Comparison of ENCODE assay signal across 8 cellular contexts in genomic region chr3:177589921-177590336, GRCh38.
DNase-seq lines count a peak whose midpoint lies in the region; ATAC-seq and TF ChIP-seq lines count a peak whose summit lies in the region.

No MANE protein-coding gene starts in this region.

- ATAC-seq in GM21515 (IDR thresholded peaks at IDR 0.05; ENCODE audit: unreplicated experiment): peak; percentile 71

- no peaks in the 10 kb centered on the region for H3K36me3 ChIP-seq in kidney epithelial cell (ENCODE audit: control insufficient read depth, insufficient read depth, low read length)

- POLR2A ChIA-PET in HEK293T (lab: Yijun Ruan, JAX): no interaction called here

- no peaks in the 10 kb centered on the region for H3K27me3 ChIP-seq in kidney epithelial cell (ENCODE audit: control insufficient read depth, insufficient read depth, low read length)

- DNase-seq in EH (ENCODE audit: low read depth) (peak; percentile 72), HK-2 (ENCODE audit: unreplicated experiment) (peak; percentile 60), SW480 (ENCODE audit: low spot score) (peak; percentile 84), kidney epithelial cell (ENCODE audit: low read depth) (peak; percentile 99), nucleus accumbens (lab: John Stamatoyannopoulos, UW) (no peak), HEK293T (ENCODE audit: extremely low spot score) (no peak)
- DNase-seq in stimulated activated naive CD4-positive, alpha-beta T cell (lab: John Stamatoyannopoulos, UW): no peak

- no peak overlapping the region for H3K4me3 ChIP-seq in kidney epithelial cell (ENCODE audit: low read depth, low read length)

- TF ChIP-seq CTCF in kidney epithelial cell (IDR thresholded peaks at IDR 0.05; ENCODE audit: insufficient read depth, low read length, poor library complexity, severe bottlenecking): no peak

- CTCF ChIA-PET in HEK293T (lab: Yijun Ruan, JAX): no interaction called here

TF ChIP-seq in HEK293T, 16 proteins besides CTCF, POLR2A, EP300 and RAD21:
- TF ChIP-seq CTBP1 (IDR thresholded peaks at IDR 0.05; ENCODE audit: borderline replicate concordance) (no peak), SUZ12 (IDR thresholded peaks at IDR 0.05) (no peak)
TF ChIP-seq in HEK293T: peak in this region for 0.

Comparison
In these comparisons a context has a peak if more than half of its experiments do, and no peak if none do; other contexts are left out.
1. DNase-seq: peak in EH (single experiment), HK-2 (single experiment), SW480 (single experiment) and kidney epithelial cell (single experiment); none in nucleus accumbens (0 of 56), stimulated activated naive CD4-positive, alpha-beta T cell (0 of 6) and HEK293T (single experiment).